8 cellular contexts compared by ENCODE assay signal in genomic region chr16:17469742-17470001, GRCh38. TPM values are rescaled to one million over a fixed set of nuclear protein-coding genes. Genes with fewer than 3 reads are reported as not detected.
DNase-seq lines count a peak whose midpoint lies in the region; ATAC-seq, FAIRE-seq and TF ChIP-seq lines count a peak whose summit lies in the region.

No MANE protein-coding gene starts in this region.

- no peaks in the 10 kb centered on the region for H3K9me3 ChIP-seq in HepG2 (ENCODE audit: low read length)

- H2AFZ ChIP-seq in HepG2 (ENCODE audit: low read length), result no peak overlapping the region

- peaks cover 57% of the 10 kb centered on the region for H3K4me1 Mint-ChIP-seq in T-helper 2 cell treated with Interferon-gamma antibody and Interleukin-4, amounts not matched to agents 5 μg/mL and 100 μg/mL, for 36 hours (ENCODE audit: low read depth)
- H3K4me1 Mint-ChIP-seq in activated T-helper 17 cell treated with anti-CD3 and anti-CD28 coated beads, Interleukin-2, amount 50 U/mL, for 72 hours, result peaks cover 34% of the 10 kb centered on the region

- H3K4me3 Mint-ChIP-seq in T-helper 2 cell treated with Interferon-gamma antibody and Interleukin-4, amounts not matched to agents 5 μg/mL and 100 μg/mL, for 36 hours, result peak overlapping the region; percentile 95
- peak overlapping the region; percentile 90 for H3K4me3 Mint-ChIP-seq in activated T-helper 17 cell treated with anti-CD3 and anti-CD28 coated beads, Interleukin-2, amount 50 U/mL, for 72 hours

- no peaks in the 10 kb centered on the region for H3K79me2 ChIP-seq in HepG2 (ENCODE audit: insufficient read depth, low read length)

- H3K27me3 ChIP-seq in HepG2 (ENCODE audit: control insufficient read depth in 1 of 2, insufficient read depth in 2 of 2, low read length in 2 of 2), result peaks cover 21 to 83% of the 10 kb centered on the region in 2 experiments

- intact Hi-C loops in HepG2 (cut with micrococcal nuclease; ENCODE audit: unreplicated experiment), result no loop called here

- peak overlapping the region; percentile 82 for H3K27ac Mint-ChIP-seq in T-helper 2 cell treated with Interferon-gamma antibody and Interleukin-4, amounts not matched to agents 5 μg/mL and 100 μg/mL, for 36 hours
- peak overlapping the region; percentile 94 for H3K27ac Mint-ChIP-seq in activated T-helper 17 cell treated with anti-CD3 and anti-CD28 coated beads, Interleukin-2, amount 50 U/mL, for 72 hours

- H3K27ac ChIP-seq in HepG2 (ENCODE audit: extremely low read length, insufficient read depth, low read length) (no peak overlapping the region), substantia nigra (ENCODE audit: low read depth, low read length, poor library complexity, severe bottlenecking) (peak overlapping the region; percentile 26)

- H3K4me3 ChIP-seq in HepG2 (replicated peaks in 1 of 3; ENCODE audit: insufficient read depth in 1 of 3, low read depth in 2 of 3, low read length in 3 of 3), result no peak overlapping the region

- no peak for TF ChIP-seq EP300 in HepG2 (IDR thresholded peaks at IDR 0.05; ENCODE audit: low read depth in 2 of 2, low read length in 2 of 2)
- no peak for TF ChIP-seq EP300 in HepG2 (CRISPR knock-in tag; IDR thresholded peaks at IDR 0.05; ENCODE audit: borderline replicate concordance)

- TF ChIP-seq RAD21 in HepG2 (CRISPR knock-in tag; IDR thresholded peaks at IDR 0.05), result no peak

- H4K20me1 ChIP-seq in HepG2 (ENCODE audit: insufficient read depth, low read length), result no peaks in the 10 kb centered on the region; the same call in 1 of the 2 replicates

- H3K36me3 Mint-ChIP-seq in T-helper 2 cell treated with Interferon-gamma antibody and Interleukin-4, amounts not matched to agents 5 μg/mL and 100 μg/mL, for 36 hours (ENCODE audit: low read depth), result peaks cover 43% of the 10 kb centered on the region
- peaks cover 42% of the 10 kb centered on the region for H3K36me3 Mint-ChIP-seq in activated T-helper 17 cell treated with anti-CD3 and anti-CD28 coated beads, Interleukin-2, amount 50 U/mL, for 72 hours (ENCODE audit: low read depth)

- H3K4me1 ChIP-seq in HepG2 (ENCODE audit: insufficient read depth, low read length), result no peaks in the 10 kb centered on the region

- no peak for DNase-seq in T-helper 2 cell treated with Interferon-gamma antibody and Interleukin-4, amounts not matched to agents 5 μg/mL and 100 μg/mL, for 36 hours (ENCODE audit: low spot score)
- DNase-seq in T-helper 2 cell (no peak), HepG2 (ENCODE audit: low spot score) (no peak), substantia nigra (lab: John Stamatoyannopoulos, UW) (no peak)
- DNase-seq in effector CD8-positive, alpha-beta T cell (lab: John Stamatoyannopoulos, UW), result no peak
- no peak for DNase-seq in stimulated activated CD4-positive, alpha-beta T cell treated with anti-CD3 and anti-CD28 coated beads, Interleukin-4, amount 100 ng/mL, for 24 hours

- no peak overlapping the region for H3K9ac ChIP-seq in HepG2 (ENCODE audit: insufficient read depth, low read depth, low read length)

- in situ Hi-C loops in HepG2 (cut with HindIII; ENCODE audit: extremely low pct_ligation_motif_present, low pct_unique_long_range_greater_than_20kb), result loop anchor here (10.0 to 25.0 kb wide), 2 partner anchors 195 to 607 kb away; no protein-coding TSS in a partner anchor

- TF ChIP-seq POLR2A in HepG2 (IDR thresholded peaks at IDR 0.05; ENCODE audit: insufficient read depth in 1 of 2, low read depth in 2 of 2, low read length in 2 of 2), result no peak

- no peak overlapping the region for H3K4me2 ChIP-seq in HepG2 (ENCODE audit: low read depth, low read length)

- TF ChIP-seq CTCF in HepG2 (CRISPR knock-in tag; IDR thresholded peaks at IDR 0.05), result no peak

- CTCF ChIA-PET in HepG2 (lab: Yijun Ruan, JAX; ENCODE audit: low intra/inter-chr PET ratio, low total read pairs), result no interaction called here

- POLR2A ChIA-PET in HepG2 (lab: Yijun Ruan, JAX), result interaction anchor here (0.6 kb wide), 1 partner anchor 21 kb away, joined by 3 read pairs; no protein-coding TSS in a partner anchor

- 12% methylated on average over 7 of the region's 7 CpGs for WGBS in HepG2 (ENCODE audit: low lambda C conversion rate)

- no TSS peak for BruUV-seq in HepG2 (replicated peaks; lab: Mats Ljungman, UMichigan)

- H3K36me3 ChIP-seq in HepG2 (replicated peaks in 1 of 2; ENCODE audit: control insufficient read depth in 1 of 2, insufficient read depth in 2 of 2, low read length in 2 of 2), result no peaks in the 10 kb centered on the region

- peak; percentile 11 for ATAC-seq in activated T-helper 17 cell treated with anti-CD3 and anti-CD28 coated beads, Interleukin-2, amount 50 U/mL, for 72 hours (replicated peaks)
- ATAC-seq in HepG2 (peak; percentile 25), GM18858 (IDR thresholded peaks at IDR 0.05; ENCODE audit: unreplicated experiment) (no peak)

- FAIRE-seq in HepG2 (lab: Jason Lieb, UNC), result no peak

- no peaks in the 10 kb centered on the region for H3K9me3 Mint-ChIP-seq in T-helper 2 cell treated with Interferon-gamma antibody and Interleukin-4, amounts not matched to agents 5 μg/mL and 100 μg/mL, for 36 hours
- no peaks in the 10 kb centered on the region for H3K9me3 Mint-ChIP-seq in activated T-helper 17 cell treated with anti-CD3 and anti-CD28 coated beads, Interleukin-2, amount 50 U/mL, for 72 hours

- no peaks in the 10 kb centered on the region for H3K27me3 Mint-ChIP-seq in T-helper 2 cell treated with Interferon-gamma antibody and Interleukin-4, amounts not matched to agents 5 μg/mL and 100 μg/mL, for 36 hours (ENCODE audit: low read depth)
- H3K27me3 Mint-ChIP-seq in activated T-helper 17 cell treated with anti-CD3 and anti-CD28 coated beads, Interleukin-2, amount 50 U/mL, for 72 hours, result no peaks in the 10 kb centered on the region

TF ChIP-seq in HepG2, 621 proteins besides CTCF, POLR2A, EP300 and RAD21:
- TF ChIP-seq JDP2 (CRISPR knock-in tag; IDR thresholded peaks at IDR 0.05; ENCODE audit: borderline replicate concordance), result no peak
- TF ChIP-seq EZH2 (conservative IDR thresholded peaks at IDR 0.05; ENCODE audit: low read depth, low read length), result peak; percentile 89

RNA-seq across cellular contexts. Expression of gene XYLT1, which starts 1.1 kb away (rescaled TPM):
- total RNA-seq in activated T-helper 17 cell treated with anti-CD3 and anti-CD28 coated beads, Interleukin-2, amount 50 U/mL, for 72 hours, result 10 to 100 TPM; 21.4 to 22.6 TPM
- not detected in 2 replicates for total RNA-seq in HepG2 (2016; rRNA removed; fragmentation: Illumina TruSeq; extraction: Trizol)
- not detected in 2 replicates for total RNA-seq in HepG2 (2016; cell fraction: cytosol; rRNA removed; fragmentation: Illumina TruSeq; extraction: Trizol; ENCODE audit: low read depth)
- total RNA-seq in HepG2 (2016; cell fraction: insoluble cytoplasmic fraction; rRNA removed; fragmentation: Illumina TruSeq; extraction: Trizol), result not detected in 2 replicates
- not detected in 2 replicates for total RNA-seq in HepG2 (2016; cell fraction: membrane; rRNA removed; fragmentation: Illumina TruSeq; extraction: Trizol)
- total RNA-seq in HepG2 (2016; cell fraction: nucleus; rRNA removed; fragmentation: Illumina TruSeq; extraction: Trizol), result not detected in 2 replicates
- polyA plus RNA-seq in HepG2 (2011; rRNA removed), result not detected in 2 replicates
- polyA plus RNA-seq in HepG2 (2011; cell fraction: cytosol; rRNA removed), result under 0.01 TPM in 1 of 2 replicates, not detected in the other
- 0.02 TPM in 2 replicates for polyA plus RNA-seq in HepG2 (2011; cell fraction: nucleus; rRNA removed)
- not detected in 2 replicates for polyA plus RNA-seq in HepG2 (2012)
- not detected in 2 replicates for polyA plus RNA-seq in HepG2 (2016; cell fraction: cytosol; fragmentation: Illumina TruSeq; extraction: Trizol; ENCODE audit: low read depth)
- not detected in 2 replicates for polyA plus RNA-seq in HepG2 (2016; cell fraction: insoluble cytoplasmic fraction; fragmentation: Illumina TruSeq; extraction: Trizol; ENCODE audit: low read depth)
- not detected in 2 replicates for polyA plus RNA-seq in HepG2 (2016; cell fraction: membrane; fragmentation: Illumina TruSeq; extraction: Trizol; ENCODE audit: low read depth)
- not detected in 2 replicates for polyA plus RNA-seq in HepG2 (2016; cell fraction: nucleus; fragmentation: Illumina TruSeq; extraction: Trizol; ENCODE audit: insufficient read depth, low read depth)
- polyA minus RNA-seq in HepG2 (2011; rRNA and poly(A)+ RNA removed; ENCODE audit: low replicate concordance), result 0.89 TPM in 1 of 2 replicates, not detected in the other
- not detected in 2 replicates for polyA minus RNA-seq in HepG2 (2011; cell fraction: cytosol; rRNA and poly(A)+ RNA removed)
- polyA minus RNA-seq in HepG2 (2011; cell fraction: nucleus; rRNA and poly(A)+ RNA removed), result not detected in 2 replicates

Comparison
In these comparisons a context has a peak if more than half of its experiments do, and no peak if none do; other contexts are left out.
1. RNA of gene XYLT1, which starts 1.1 kb away (total RNA-seq): 21.4 to 22.6 TPM in activated T-helper 17 cell treated with anti-CD3 and anti-CD28 coated beads, Interleukin-2, amount 50 U/mL, for 72 hours; not detected in HepG2; every median in the first group is over 10 times any median in the second.